In the genomic region with DNA sequence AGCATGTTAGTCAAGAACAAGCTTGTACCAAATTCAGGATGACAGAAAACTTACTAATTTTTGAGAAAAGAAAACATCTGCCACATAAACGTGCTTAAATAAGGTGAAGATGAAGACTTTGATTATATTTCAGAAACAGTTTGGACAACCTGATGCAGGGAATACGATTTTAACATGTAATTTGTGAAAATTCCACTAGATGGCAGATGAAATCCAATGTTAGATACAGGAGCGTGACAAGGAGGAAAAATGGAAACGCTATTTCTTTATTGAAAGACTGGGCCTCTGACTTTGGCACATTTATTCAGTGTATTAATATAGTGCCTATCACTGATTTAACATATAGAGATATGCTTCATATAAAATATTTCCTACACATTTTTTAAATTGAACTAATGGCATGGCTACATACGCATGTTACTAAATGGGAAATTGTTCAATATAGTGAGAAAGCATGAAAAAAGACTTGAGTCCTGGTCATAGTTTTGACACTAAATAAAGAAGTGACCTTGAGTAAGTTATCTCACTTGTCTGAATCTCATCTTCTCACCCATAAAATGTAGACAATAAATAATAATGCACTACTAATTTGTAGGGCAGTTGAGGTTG, we compare ENCODE assay signal across 8 cellular contexts.
DNase-seq lines count a peak whose midpoint lies in the region; ATAC-seq, FAIRE-seq and TF ChIP-seq lines count a peak whose summit lies in the region.

No MANE protein-coding gene starts in this region.

- H3K4me3 ChIP-seq in astrocyte of the cerebellum (ENCODE audit: low read depth, low read length): no peak overlapping the region
- H3K4me3 ChIP-seq in kidney (ENCODE audit: low read length in 2 of 2): no peak overlapping the region
- H3K4me3 ChIP-seq in upper lobe of right lung: no peak overlapping the region

- H3K9me3 ChIP-seq in kidney (ENCODE audit: control insufficient read depth in 1 of 2, low read length in 2 of 2) (no peaks in the 10 kb centered on the region), upper lobe of right lung (no peaks in the 10 kb centered on the region)

- H3K9ac ChIP-seq in kidney (ENCODE audit: low read length in 2 of 2): no peak overlapping the region

- DNase-seq in ACHN: peak; percentile 86
- peak; percentile 69 for DNase-seq in NCI-H2171 treated with DMSO at 0.1 percent for 48 hours (lab: John Stamatoyannopoulos, UW)
- DNase-seq in astrocyte of the cerebellum (ENCODE audit: low read depth): peak; percentile 55
- no peak for DNase-seq in kidney
- DNase-seq in upper lobe of right lung: no peak
- no peak for DNase-seq in GOT3 (lab: John Stamatoyannopoulos, UW)

- peak; percentile 96 for FAIRE-seq in kidney (lab: Jason Lieb, UNC)

- intact Hi-C loops in kidney (cut with DNase I): no loop called here
- intact Hi-C loops in upper lobe of right lung (cut with DNase I): no loop called here

- H3K27ac ChIP-seq in kidney (ENCODE audit: low read depth in 2 of 2, low read length in 2 of 2): no peak overlapping the region
- H3K27ac ChIP-seq in upper lobe of right lung: no peak overlapping the region

- no peaks in the 10 kb centered on the region for H3K4me1 ChIP-seq in kidney (ENCODE audit: control insufficient read depth in 1 of 2, insufficient read depth in 1 of 2, low read depth in 1 of 2, low read length in 2 of 2)
- H3K4me1 ChIP-seq in upper lobe of right lung: peaks cover 9% of the 10 kb centered on the region

- no peaks in the 10 kb centered on the region for H3K27me3 ChIP-seq in upper lobe of right lung

- peak; percentile 74 for ATAC-seq in GM18508 (IDR thresholded peaks at IDR 0.05; ENCODE audit: insufficient read depth, unreplicated experiment)
- peak; percentile 51 for ATAC-seq in HG03060 (IDR thresholded peaks at IDR 0.05; ENCODE audit: low read depth, unreplicated experiment)
- ATAC-seq in upper lobe of right lung: peak; percentile 83

- in situ Hi-C loops in ACHN (cut with HindIII; ENCODE audit: low pct_ligation_motif_present, low pct_unique_long_range_greater_than_20kb, low sequenced_read_pairs) (no loop called here), astrocyte of the cerebellum (cut with HindIII; ENCODE audit: low sequenced_read_pairs) (no loop called here)

- TF ChIP-seq CTCF in astrocyte of the cerebellum (IDR thresholded peaks at IDR 0.05; ENCODE audit: low read depth, low read length, missing control alignments): peak; percentile 23
- peak; percentile 68 for TF ChIP-seq CTCF in kidney (IDR thresholded peaks at IDR 0.05; ENCODE audit: borderline replicate concordance, extremely low read depth, insufficient read depth)
- TF ChIP-seq CTCF in upper lobe of right lung (IDR thresholded peaks at IDR 0.05): peak; percentile 72

- H3K36me3 ChIP-seq in kidney (ENCODE audit: control insufficient read depth in 1 of 2, insufficient read depth in 2 of 2, low read length in 2 of 2) (no peaks in the 10 kb centered on the region), upper lobe of right lung (no peaks in the 10 kb centered on the region)

Comparison
In these comparisons a context has a peak if more than half of its experiments do, and no peak if none do; other contexts are left out.
1. DNase-seq: peak in ACHN (single experiment), NCI-H2171 treated with DMSO at 0.1 percent for 48 hours (single experiment) and astrocyte of the cerebellum (single experiment); none in kidney (single experiment), upper lobe of right lung (single experiment) and GOT3 (single experiment).
2. Peak in every context shown above with its lines, with median percentiles within 50 percentile points of each other: ATAC-seq and CTCF ChIP-seq.